In genomic region chr7:106915873-106916272, GRCh38 we compare ENCODE assay signal across 1 cellular context.
TF ChIP-seq lines count a peak whose summit lies in the region.

No MANE protein-coding gene starts in this region.

TF ChIP-seq in GM12878, 131 proteins besides CTCF, POLR2A, EP300 and RAD21:
- TF ChIP-seq MEF2B (IDR thresholded peaks at IDR 0.05; ENCODE audit: partially characterized antibody, poor library complexity, severe bottlenecking), result peak; percentile 51
- no peak for TF ChIP-seq CEBPZ (IDR thresholded peaks at IDR 0.05; ENCODE audit: low read depth, low read length)
- peak; percentile 83 for TF ChIP-seq BCL11A (IDR thresholded peaks at IDR 0.05; ENCODE audit: low read depth, low read length)
- no peak for TF ChIP-seq MLLT1 (IDR thresholded peaks at IDR 0.05)
- TF ChIP-seq GABPA (IDR thresholded peaks at IDR 0.05; ENCODE audit: low read depth), result 0 out of 2 replicates have a peak, but pooled peaks have one; percentile 19
- peak; percentile 66 for TF ChIP-seq IRF4 (IDR thresholded peaks at IDR 0.05; ENCODE audit: low read depth, low read length)
- TF ChIP-seq NFYA (IDR thresholded peaks at IDR 0.05; ENCODE audit: borderline replicate concordance, low read depth, low read length), result no peak
- TF ChIP-seq RUNX3 (IDR thresholded peaks at IDR 0.05; ENCODE audit: low read length), result peak; percentile 96
- peak; percentile 78 for TF ChIP-seq ATF2 (IDR thresholded peaks at IDR 0.05; ENCODE audit: low read length)
- TF ChIP-seq PML (IDR thresholded peaks at IDR 0.05; ENCODE audit: low read length), result 0 out of 2 replicates have a peak, but pooled peaks have one; percentile 44
- peak; percentile 79; the same call in 1 of the 3 replicates for TF ChIP-seq POU2F2 (IDR thresholded peaks at IDR 0.05; ENCODE audit: borderline replicate concordance, low read depth, low read length)
- no peak for TF ChIP-seq NR2C1 (IDR thresholded peaks at IDR 0.05)
- TF ChIP-seq MTA2 (IDR thresholded peaks at IDR 0.05; ENCODE audit: low read depth), result peak; percentile 46; the same call in 1 of the 2 replicates
- peak; percentile 82 for TF ChIP-seq CBFB (IDR thresholded peaks at IDR 0.05; ENCODE audit: low read depth)
- TF ChIP-seq ETV6 (conservative IDR thresholded peaks at IDR 0.05 in 1 of 2, IDR thresholded peaks at IDR 0.05 in 1 of 2; ENCODE audit: borderline replicate concordance in 1 of 2, low read depth in 1 of 2), result peak in 1 of 2 experiments; percentile 46; a peak in 1 of 4 replicates
- 0 out of 2 replicates have a peak, but pooled peaks have one; percentile 41 for TF ChIP-seq ZNF217 (IDR thresholded peaks at IDR 0.05)
- peak; percentile 56; the same call in 1 of the 2 replicates for TF ChIP-seq FOXM1 (IDR thresholded peaks at IDR 0.05; ENCODE audit: low read depth, low read length)
- TF ChIP-seq PAX5 (IDR thresholded peaks at IDR 0.05; ENCODE audit: borderline replicate concordance, low read depth, low read length), result peak; percentile 96
- no peak for TF ChIP-seq EZH2 (IDR thresholded peaks at IDR 0.05; ENCODE audit: borderline replicate concordance, control insufficient read depth, low read depth, low read length)
- peak; percentile 76 for TF ChIP-seq JUNB (IDR thresholded peaks at IDR 0.05)
- 0 out of 4 replicates have a peak, but pooled peaks of 1 of the 2 experiments have one; percentile 13 for TF ChIP-seq BHLHE40 (IDR thresholded peaks at IDR 0.05; ENCODE audit: borderline replicate concordance in 1 of 2, low read depth in 2 of 2, low read length in 1 of 2)
- TF ChIP-seq CREM (IDR thresholded peaks at IDR 0.05; ENCODE audit: low read depth), result peak; percentile 36; the same call in 1 of the 2 replicates
- no peak for TF ChIP-seq HCFC1 (IDR thresholded peaks at IDR 0.05; ENCODE audit: low read length)
- peak; percentile 62; the same call in 1 of the 2 replicates for TF ChIP-seq EED (IDR thresholded peaks at IDR 0.05; ENCODE audit: low read depth)
- TF ChIP-seq MEF2A (IDR thresholded peaks at IDR 0.05; ENCODE audit: insufficient read depth, low read depth, low read length), result peak; percentile 58; the same call in 1 of the 2 replicates
- peak; percentile 25; the same call in 1 of the 2 replicates for TF ChIP-seq PKNOX1 (IDR thresholded peaks at IDR 0.05)
- peak; percentile 79; the same call in 1 of the 2 replicates for TF ChIP-seq MTA3 (IDR thresholded peaks at IDR 0.05; ENCODE audit: borderline replicate concordance, low read length)
- TF ChIP-seq NKRF (conservative IDR thresholded peaks at IDR 0.05), result no peak
- peak; percentile 68 for TF ChIP-seq NFIC (IDR thresholded peaks at IDR 0.05; ENCODE audit: low read depth, low read length)
- peak; percentile 36; the same call in 1 of the 2 replicates for TF ChIP-seq TCF3 (IDR thresholded peaks at IDR 0.05; ENCODE audit: borderline replicate concordance, insufficient read depth, low read depth, low read length)
